In the genomic region with DNA sequence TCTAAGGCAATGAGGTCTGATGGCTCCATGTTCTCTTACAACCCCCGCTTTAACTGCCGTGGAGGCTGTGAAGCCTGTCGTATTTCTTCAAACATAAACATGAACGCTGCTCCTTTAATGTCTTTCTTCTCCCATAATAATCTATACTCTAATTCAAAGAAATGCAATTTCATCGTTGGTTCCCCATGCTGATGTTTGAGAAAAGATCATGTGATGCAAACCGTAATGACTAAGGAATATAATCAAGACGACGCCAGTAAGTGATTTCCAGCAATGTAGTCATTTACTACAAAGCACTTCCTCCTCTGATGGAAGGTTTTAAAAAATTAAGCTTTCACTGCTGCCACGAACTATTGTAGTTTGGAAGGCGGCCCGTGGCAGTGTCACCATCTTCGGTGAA, we compare ENCODE assay signal across 8 cellular contexts.
"Had no signal": no experiment of that assay in that cellular context is flagged by ENCODE, and none has a peak within 500 bp of the region (broad histone marks: within the 10 kb centered on the region; RNA-seq: fewer than 3 reads in every experiment).

No MANE protein-coding gene starts in this region.

- H2AFZ ChIP-seq: GM23248 had no signal

- DNase-seq: GM23248, GOT3, H7, IMR-90, KBM-7 had no signal

- H3K36me3 ChIP-seq: HAP-1 had no signal

- H3K27ac ChIP-seq: GM23248, HL-60 had no signal

- H3K9ac ChIP-seq: GM23248 had no signal

- ATAC-seq: HCT116 had no signal

- H3K9me3 ChIP-seq: HAP-1 had no signal

- H3K4me3 ChIP-seq: GM23248, HAP-1 had no signal
